In genomic region chr12:132391326-132392041, GRCh38 we compare ENCODE assay signal across 21 cellular contexts.
"Had no signal": no experiment of that assay in that cellular context is flagged by ENCODE, and none has a peak within 500 bp of the region (broad histone marks: within the 10 kb centered on the region; RNA-seq: fewer than 3 reads in every experiment).

No MANE protein-coding gene starts in this region.

- H3K4me1 Mint-ChIP-seq: activated CD4-positive, alpha-beta T cell treated with anti-CD3 and anti-CD28 coated beads for 36 hours; activated naive CD4-positive, alpha-beta T cell treated with anti-CD3 and anti-CD28 coated beads, Interleukin-2, amount 10 ng/mL, durations not matched to agents 7 days and 5 days; neural crest cell had no signal

- H3K4me3 Mint-ChIP-seq: activated CD4-positive, alpha-beta T cell treated with anti-CD3 and anti-CD28 coated beads for 36 hours; activated naive CD4-positive, alpha-beta T cell treated with anti-CD3 and anti-CD28 coated beads, Interleukin-2, amount 10 ng/mL, durations not matched to agents 7 days and 5 days; activated T-cell treated with anti-CD3 and anti-CD28 coated beads, Interleukin-2, amount 50 U/mL, for 4 hours; naive thymus-derived CD4-positive, alpha-beta T cell; neural crest cell; WTC11 had no signal

- H3K4me3 ChIP-seq: lung, stomach, suprapubic skin, tibial nerve had no signal

- H3K4me1 ChIP-seq: foreskin keratinocyte, stomach, suprapubic skin, tibial nerve had no signal

- H3K9me3 Mint-ChIP-seq: activated T-cell treated with anti-CD3 and anti-CD28 coated beads, Interleukin-2, amount 50 U/mL, for 4 hours had no signal

- H3K27ac ChIP-seq: foreskin keratinocyte, stomach, suprapubic skin, tibial nerve had no signal

- H3K36me3 Mint-ChIP-seq: activated naive CD4-positive, alpha-beta T cell treated with anti-CD3 and anti-CD28 coated beads, Interleukin-2, amount 10 ng/mL, durations not matched to agents 7 days and 5 days; naive thymus-derived CD4-positive, alpha-beta T cell; WTC11 had no signal

- H3K36me3 ChIP-seq: stomach, suprapubic skin, tibial nerve had no signal

- DNase-seq: activated CD4-positive, alpha-beta T cell treated with anti-CD3 and anti-CD28 coated beads for 36 hours; activated CD4-positive, alpha-beta T cell treated with anti-CD3 and anti-CD28 coated beads, Interleukin-2, amount 50 U/mL, for 48 hours; activated CD8-positive, alpha-beta memory T cell treated with anti-CD3 and anti-CD28 coated beads, Interleukin-2, amount 50 U/mL, for 48 hours; activated naive CD4-positive, alpha-beta T cell treated with anti-CD3 and anti-CD28 coated beads, Interleukin-2, amount 10 ng/mL, durations not matched to agents 7 days and 5 days; activated T-cell treated with anti-CD3 and anti-CD28 coated beads, Interleukin-2, amount 50 U/mL, for 4 hours; effector CD4-positive, alpha-beta T cell; foreskin keratinocyte; hypothalamus; naive thymus-derived CD4-positive, alpha-beta T cell; retina; stimulated activated CD4-positive, alpha-beta T cell treated with anti-CD3 and anti-CD28 coated beads, Interleukin-12 subunit alpha, Interleukin-12 subunit beta, amount 100 ng/mL, for 4 hours; stimulated activated CD4-positive, alpha-beta T cell treated with anti-CD3 and anti-CD28 coated beads, Interleukin-4, amount 100 ng/mL, for 4 hours; stomach; T1000 had no signal

- H3K27ac Mint-ChIP-seq: activated CD4-positive, alpha-beta T cell treated with anti-CD3 and anti-CD28 coated beads for 36 hours; activated naive CD4-positive, alpha-beta T cell treated with anti-CD3 and anti-CD28 coated beads, Interleukin-2, amount 10 ng/mL, durations not matched to agents 7 days and 5 days; naive thymus-derived CD4-positive, alpha-beta T cell; WTC11 had no signal

- FAIRE-seq: endometrium, urothelium cell line had no signal

- H3K9me3 ChIP-seq: stomach, suprapubic skin, tibial nerve had no signal
